Comparison of ENCODE assay signal across 10 cellular contexts in genomic region chr18:79912409-79912991, GRCh38. TPM values are rescaled to one million over a fixed set of nuclear protein-coding genes. Genes with fewer than 3 reads are reported as not detected.
DNase-seq lines count a peak whose midpoint lies in the region; ATAC-seq and TF ChIP-seq lines count a peak whose summit lies in the region.
"Had no signal": no experiment of that assay in that cellular context is flagged by ENCODE, and none has a peak within 500 bp of the region (broad histone marks: within the 10 kb centered on the region; RNA-seq: fewer than 3 reads in every experiment).

No MANE protein-coding gene starts in this region.

- no peak overlapping the region for H2BK15ac ChIP-seq in mesendoderm (replicated peaks; ENCODE audit: low read depth)

- no peak overlapping the region for H2AK5ac ChIP-seq in mesendoderm (ENCODE audit: low read length)

- peak; percentile 44 for DNase-seq in stimulated activated CD4-positive, alpha-beta T cell treated with anti-CD3 and anti-CD28 coated beads, Interleukin-15, amount 100 ng/mL, for 24 hours
- DNase-seq in stimulated activated CD4-positive, alpha-beta T cell treated with anti-CD3 and anti-CD28 coated beads, Interleukin-2, amount 100 ng/mL, for 48 hours, result no peak
- DNase-seq in caudate nucleus (lab: John Stamatoyannopoulos, UW) (peak in 41 of 61 donors; percentile 15 to 89 (median 57)), mesendoderm (peak; percentile 10), type B pancreatic cell (ENCODE audit: extremely low spot score, unreplicated experiment) (peak; percentile 64), globus pallidus (ENCODE audit: low spot score) (no peak), NCI-H146 treated with DMSO at 0.1 percent for 48 hours (lab: John Stamatoyannopoulos, UW; ENCODE audit: unreplicated experiment) (no peak)
- DNase-seq: NCI-H146 had no signal

- no peak overlapping the region for H3K4me3 ChIP-seq in mesendoderm (ENCODE audit: low read length)

- peak overlapping the region; percentile 66 for H3K23ac ChIP-seq in mesendoderm (ENCODE audit: low read length)

- no peak overlapping the region for H3K9ac ChIP-seq in mesendoderm (ENCODE audit: low read length)

- H3K18ac ChIP-seq in mesendoderm (ENCODE audit: low read length), result no peak overlapping the region

- H4K5ac ChIP-seq in mesendoderm (ENCODE audit: low read length), result no peak overlapping the region

- no peaks in the 10 kb centered on the region for H3K79me1 ChIP-seq in mesendoderm (ENCODE audit: low read length)

- WGBS in mesendoderm (ENCODE audit: extremely low coverage, insufficient coverage, low lambda C conversion rate), result no CpG with 5 or more reads among the region's 20 CpGs

- H3K27me3 Mint-ChIP-seq in type B pancreatic cell, result no peaks in the 10 kb centered on the region

- no peak overlapping the region for H2BK120ac ChIP-seq in mesendoderm (ENCODE audit: low read depth, low read length)

- no peak overlapping the region for H3K4ac ChIP-seq in mesendoderm (ENCODE audit: low read depth, low read length)

- H3K4me3 Mint-ChIP-seq in type B pancreatic cell, result no peak overlapping the region
- H3K4me3 Mint-ChIP-seq: nephron had no signal

- H3K27ac Mint-ChIP-seq in type B pancreatic cell, result no peak overlapping the region
- H3K27ac Mint-ChIP-seq: nephron had no signal

- peak overlapping the region; percentile 84 for H3K27ac ChIP-seq in caudate nucleus (ENCODE audit: low read depth, low read length)
- H3K27ac ChIP-seq in mesendoderm (ENCODE audit: low read depth, low read length), result no peak overlapping the region

- H2BK5ac ChIP-seq in mesendoderm (ENCODE audit: low read length), result no peak overlapping the region

- no peaks in the 10 kb centered on the region for H3K79me2 ChIP-seq in mesendoderm (ENCODE audit: control insufficient read depth, insufficient read depth, low read length)

- H3K4me2 ChIP-seq in mesendoderm (ENCODE audit: low read length), result no peak overlapping the region

- ATAC-seq in HG03442 (IDR thresholded peaks at IDR 0.05; ENCODE audit: unreplicated experiment), result no peak

- H3K36me3 Mint-ChIP-seq in type B pancreatic cell, result peaks cover 31% of the 10 kb centered on the region

- H3K4me1 ChIP-seq in mesendoderm (ENCODE audit: control insufficient read depth, low read depth, low read length), result no peaks in the 10 kb centered on the region

- H3K9me3 Mint-ChIP-seq in type B pancreatic cell, result peaks cover 4% of the 10 kb centered on the region

- no peak overlapping the region for H4K8ac ChIP-seq in mesendoderm (ENCODE audit: low read depth, low read length)

- H3K36me3 ChIP-seq in mesendoderm (ENCODE audit: control insufficient read depth, insufficient read depth, low read length), result no peaks in the 10 kb centered on the region

- H3K27me3 ChIP-seq in mesendoderm (ENCODE audit: insufficient read depth, low read length, poor library complexity), result no peaks in the 10 kb centered on the region

- no peak for TF ChIP-seq CTCF in type B pancreatic cell (conservative IDR thresholded peaks at IDR 0.05)

- no peaks in the 10 kb centered on the region for H3K4me1 Mint-ChIP-seq in type B pancreatic cell (ENCODE audit: unreplicated experiment)

- H3K56ac ChIP-seq in mesendoderm (ENCODE audit: low read length), result no peak overlapping the region

RNA-seq across cellular contexts. Expression of gene SLC66A2, which starts 39.0 kb away (rescaled TPM):
- 5.5 TPM for polyA plus RNA-seq in mesendoderm (2013, experiment 1 of 2)
- polyA plus RNA-seq in mesendoderm (2013, experiment 2 of 2), result 5.6 TPM
- total RNA-seq in type B pancreatic cell (ENCODE audit: low replicate concordance), result 39.3 and 39.7 TPM in 2 replicates

RNA-seq across cellular contexts. Expression of gene HSBP1L1, which starts 51.9 kb away (rescaled TPM):
- polyA plus RNA-seq in mesendoderm (2013, experiment 1 of 2), result 0.18 TPM
- polyA plus RNA-seq in mesendoderm (2013, experiment 2 of 2), result 0.08 TPM
- 9.9 and 25.0 TPM in 2 replicates for total RNA-seq in type B pancreatic cell (ENCODE audit: low replicate concordance)

Comparison
In these comparisons a context has a peak if more than half of its experiments do, and no peak if none do; other contexts are left out.
1. DNase-seq: peak in stimulated activated CD4-positive, alpha-beta T cell treated with anti-CD3 and anti-CD28 coated beads, Interleukin-15, amount 100 ng/mL, for 24 hours (single experiment), caudate nucleus (41 of 61), mesendoderm (single experiment) and type B pancreatic cell (single experiment); none in stimulated activated CD4-positive, alpha-beta T cell treated with anti-CD3 and anti-CD28 coated beads, Interleukin-2, amount 100 ng/mL, for 48 hours (0 of 2), globus pallidus (single experiment) and NCI-H146 treated with DMSO at 0.1 percent for 48 hours (single experiment).